1 cellular context compared by ENCODE assay signal in genomic region chr11:61816736-61817455, GRCh38.
A peak's percentile ranks its signal among the peaks of the same experiment; 100 is the strongest.
TF ChIP-seq lines count a peak whose summit lies in the region.

TSS of gene FADS1 (minus strand) at chr11:61817003. CDS start at chr11:61816929, 74 bp downstream.

TF ChIP-seq in K562, 482 proteins besides CTCF, POLR2A, EP300 and RAD21 (continued from another document and continues in another):
- TF ChIP-seq CREB1 (IDR thresholded peaks at IDR 0.05) = peak; percentile 78
- TF ChIP-seq CREB1 (CRISPR knock-in tag; IDR thresholded peaks at IDR 0.05) = peak; percentile 92
- 0 out of 2 replicates have a peak, but pooled peaks have one; percentile 54 for TF ChIP-seq ZNF165 (CRISPR knock-in tag; IDR thresholded peaks at IDR 0.05; ENCODE audit: borderline replicate concordance)
- no peak for TF ChIP-seq NFXL1 (CRISPR knock-in tag; IDR thresholded peaks at IDR 0.05)
- TF ChIP-seq LEF1 (IDR thresholded peaks at IDR 0.05) = no peak
- TF ChIP-seq ZNF146 (CRISPR knock-in tag; IDR thresholded peaks at IDR 0.05; ENCODE audit: unreplicated experiment) = no peak
- peak; percentile 37; the same call in 1 of the 2 replicates for TF ChIP-seq DEAF1 (CRISPR knock-in tag; IDR thresholded peaks at IDR 0.05)
- peak; percentile 90 to 91 for TF ChIP-seq E2F6 (IDR thresholded peaks at IDR 0.05; ENCODE audit: borderline replicate concordance in 1 of 2, extremely low read depth in 1 of 2, insufficient read depth in 1 of 2, insufficient read length in 1 of 2, low read depth in 1 of 2, low read length in 1 of 2, poor library complexity in 1 of 2, severe bottlenecking in 1 of 2)
- no peak for TF ChIP-seq HBP1 (CRISPR knock-in tag; IDR thresholded peaks at IDR 0.05)
- peak; percentile 68 for TF ChIP-seq ZBTB12 (CRISPR knock-in tag; IDR thresholded peaks at IDR 0.05)
- TF ChIP-seq POU5F1 (IDR thresholded peaks at IDR 0.05; ENCODE audit: borderline replicate concordance, low read depth, low read length, partially characterized antibody) = no peak
- TF ChIP-seq ZNF785 (CRISPR knock-in tag; IDR thresholded peaks at IDR 0.05) = no peak
- no peak for TF ChIP-seq ARHGAP35 (IDR thresholded peaks at IDR 0.05; ENCODE audit: partially characterized antibody)
- peak in 1 of 2 experiments; percentile 84; a peak in 3 of 4 replicates for TF ChIP-seq MNT (conservative IDR thresholded peaks at IDR 0.05)
- TF ChIP-seq NCOA4 (IDR thresholded peaks at IDR 0.05; ENCODE audit: partially characterized antibody) = no peak
- peak in 1 of 2 experiments; percentile 84; a peak in 1 of 4 replicates for TF ChIP-seq KDM4B (IDR thresholded peaks at IDR 0.05; ENCODE audit: borderline replicate concordance in 2 of 2, low read depth in 1 of 2)
- no peak for TF ChIP-seq RFX7 (CRISPR knock-in tag; IDR thresholded peaks at IDR 0.05)
- no peak for TF ChIP-seq POLR2B (IDR thresholded peaks at IDR 0.05; ENCODE audit: low read depth, partially characterized antibody)
- TF ChIP-seq TFE3 (CRISPR knock-in tag; IDR thresholded peaks at IDR 0.05) = no peak
- TF ChIP-seq MEF2D (tag; conservative IDR thresholded peaks at IDR 0.05; ENCODE audit: low read depth) = no peak
- TF ChIP-seq MLX (CRISPR knock-in tag; conservative IDR thresholded peaks at IDR 0.05) = no peak
- TF ChIP-seq ZNF507 (tag; conservative IDR thresholded peaks at IDR 0.05) = no peak
- no peak for TF ChIP-seq SRF (CRISPR knock-in tag; IDR thresholded peaks at IDR 0.05)
- no peak for TF ChIP-seq SP2 (IDR thresholded peaks at IDR 0.05; ENCODE audit: extremely low read depth, low read depth, low read length, poor library complexity, severe bottlenecking)
- TF ChIP-seq ID3 (CRISPR knock-in tag; IDR thresholded peaks at IDR 0.05) = no peak
- peak; percentile 69; the same call in 1 of the 2 replicates for TF ChIP-seq ID3 (tag; IDR thresholded peaks at IDR 0.05)
- TF ChIP-seq CTCFL (IDR thresholded peaks at IDR 0.05; ENCODE audit: borderline replicate concordance, insufficient read depth, low read depth, low read length, poor library complexity, severe bottlenecking) = peak; percentile 96
- TF ChIP-seq FUS (optimal IDR thresholded peaks at IDR 0.05; ENCODE audit: low read depth, low read length) = peak; percentile 65
- TF ChIP-seq ZNF316 (IDR thresholded peaks at IDR 0.05) = no peak
- TF ChIP-seq SMAD3 (CRISPR knock-in tag; conservative IDR thresholded peaks at IDR 0.05) = peak; percentile 54; the same call in 1 of the 2 replicates
- TF ChIP-seq C11orf30 (IDR thresholded peaks at IDR 0.05; ENCODE audit: low read depth) = no peak
- TF ChIP-seq GATA2 (CRISPR knock-in tag; IDR thresholded peaks at IDR 0.05) = no peak
- no peak for TF ChIP-seq STAT5A (IDR thresholded peaks at IDR 0.05; ENCODE audit: borderline replicate concordance, low read length)
- no peak for TF ChIP-seq SLC30A9 (CRISPR knock-in tag; IDR thresholded peaks at IDR 0.05)
- TF ChIP-seq ZNF143 (CRISPR knock-in tag; IDR thresholded peaks at IDR 0.05) = peak; percentile 68
- no peak for TF ChIP-seq POLR3A (IDR thresholded peaks at IDR 0.05; ENCODE audit: borderline replicate concordance, extremely low read depth, insufficient read depth, insufficient read length)
- peak; percentile 54; the same call in 1 of the 2 replicates for TF ChIP-seq ZBTB17 (CRISPR knock-in tag; IDR thresholded peaks at IDR 0.05)
- peak; percentile 91; the same call in 1 of the 2 replicates for TF ChIP-seq NR4A1 (CRISPR knock-in tag; IDR thresholded peaks at IDR 0.05)
- peak; percentile 80 for TF ChIP-seq NR4A1 (tag; IDR thresholded peaks at IDR 0.05)
- no peak for TF ChIP-seq SMARCC2 (IDR thresholded peaks at IDR 0.05; ENCODE audit: low read depth)
- TF ChIP-seq ARNT (IDR thresholded peaks at IDR 0.05) = no peak
- TF ChIP-seq TOE1 (IDR thresholded peaks at IDR 0.05; ENCODE audit: borderline replicate concordance) = no peak
- TF ChIP-seq TOE1 (CRISPR knock-in tag; IDR thresholded peaks at IDR 0.05; ENCODE audit: borderline replicate concordance, low read depth) = no peak
- no peak for TF ChIP-seq HOXB6 (CRISPR knock-in tag; IDR thresholded peaks at IDR 0.05; ENCODE audit: borderline replicate concordance)
- TF ChIP-seq MTA2 (IDR thresholded peaks at IDR 0.05; ENCODE audit: low read depth) = no peak
- TF ChIP-seq ZC3H8 (IDR thresholded peaks at IDR 0.05) = no peak
- no peak for TF ChIP-seq SIRT6 (IDR thresholded peaks at IDR 0.05; ENCODE audit: low read depth, low read length)
- TF ChIP-seq ZNF134 (CRISPR knock-in tag; conservative IDR thresholded peaks at IDR 0.05) = 0 out of 2 replicates have a peak, but pooled peaks have one; percentile 13
- TF ChIP-seq ILK (tag; IDR thresholded peaks at IDR 0.05; ENCODE audit: borderline replicate concordance, low read depth) = no peak
- no peak for TF ChIP-seq EWSR1 (IDR thresholded peaks at IDR 0.05; ENCODE audit: borderline replicate concordance, low read depth, partially characterized antibody)
- peak in 1 of 2 experiments; percentile 89; a peak in 2 of 4 replicates for TF ChIP-seq ZNF639 (CRISPR knock-in tag; conservative IDR thresholded peaks at IDR 0.05 in 1 of 2, IDR thresholded peaks at IDR 0.05 in 1 of 2)
- no peak for TF ChIP-seq MCM3 (IDR thresholded peaks at IDR 0.05)
- no peak for TF ChIP-seq KLF6 (CRISPR knock-in tag; IDR thresholded peaks at IDR 0.05; ENCODE audit: borderline replicate concordance)
- no peak for TF ChIP-seq HDAC2 (IDR thresholded peaks at IDR 0.05)
- TF ChIP-seq ILF3 (IDR thresholded peaks at IDR 0.05; ENCODE audit: borderline replicate concordance) = peak; percentile 50; the same call in 1 of the 2 replicates
- TF ChIP-seq E2F5 (CRISPR knock-in tag; IDR thresholded peaks at IDR 0.05) = no peak
- peak; percentile 68; the same call in 1 of the 2 replicates for TF ChIP-seq ZSCAN29 (IDR thresholded peaks at IDR 0.05)
- no peak for TF ChIP-seq TAF7 (tag; IDR thresholded peaks at IDR 0.05)
- TF ChIP-seq NFE2 (IDR thresholded peaks at IDR 0.05; ENCODE audit: low read depth) = no peak
- TF ChIP-seq PHB (CRISPR knock-in tag; IDR thresholded peaks at IDR 0.05) = no peak
- TF ChIP-seq SUPT5H (IDR thresholded peaks at IDR 0.05) = no peak; the same call in 1 of the 2 replicates
- peak; percentile 32 for TF ChIP-seq SAP30 (IDR thresholded peaks at IDR 0.05; ENCODE audit: borderline replicate concordance, insufficient read depth, low read depth, low read length, poor library complexity, severe bottlenecking)
